17 cellular contexts compared by ENCODE assay signal in the genomic region with DNA sequence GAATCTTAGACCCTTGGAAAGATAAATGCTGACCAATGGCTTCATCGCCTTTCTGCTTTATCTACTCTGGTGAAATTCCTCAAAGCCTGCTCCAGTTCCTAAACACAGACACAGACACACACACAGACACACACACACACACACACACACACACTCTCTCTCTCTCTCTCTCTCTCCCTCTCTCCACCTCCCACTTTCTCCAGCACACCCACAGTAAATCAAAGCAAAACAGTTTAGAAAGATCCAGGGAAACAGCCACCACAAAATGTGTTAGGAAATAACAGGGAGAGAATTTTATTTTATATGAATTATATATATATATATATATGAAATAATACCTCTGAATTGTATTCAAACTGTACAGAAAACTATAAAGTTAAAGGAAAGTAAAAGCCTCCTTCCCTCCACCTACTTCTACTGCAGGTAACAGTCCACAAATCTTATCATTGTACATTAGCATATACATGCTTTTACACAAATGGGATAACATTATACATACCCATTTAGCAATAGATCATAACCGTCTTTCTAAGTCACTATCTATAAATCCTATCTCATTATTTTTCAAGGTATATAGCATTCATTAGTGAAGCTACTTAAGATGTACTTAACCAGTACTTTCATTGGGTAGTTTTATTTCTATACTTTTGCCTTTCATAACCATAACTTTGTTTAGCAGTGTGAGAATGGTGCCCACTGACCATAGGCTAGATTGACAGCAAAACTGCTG.
"Had no signal": no experiment of that assay in that cellular context is flagged by ENCODE, and none has a peak within 500 bp of the region (broad histone marks: within the 10 kb centered on the region; RNA-seq: fewer than 3 reads in every experiment).

No MANE protein-coding gene starts in this region.

- H3K9me3 ChIP-seq: lower lobe of right lung, right atrium auricular region, testis had no signal

- H3K4me3 Mint-ChIP-seq: activated naive CD4-positive, alpha-beta T cell treated with anti-CD3 and anti-CD28 coated beads, Interleukin-2, amount 50 U/mL, for 24 hours; endodermal cell; mesothelial cell of epicardium; nephron progenitor cell; stimulated activated naive CD8-positive, alpha-beta T cell treated with anti-CD3 and anti-CD28 coated beads, Interleukin-15, amount 100 ng/mL, for 72 hours; type B pancreatic cell had no signal

- H3K27me3 ChIP-seq: right atrium auricular region, testis had no signal

- H3K4me3 ChIP-seq: lower lobe of right lung, right atrium auricular region, skin epidermis, testis had no signal

- H3K36me3 ChIP-seq: lower lobe of right lung, right atrium auricular region had no signal

- H3K27me3 Mint-ChIP-seq: activated naive CD4-positive, alpha-beta T cell treated with anti-CD3 and anti-CD28 coated beads, Interleukin-2, amount 50 U/mL, for 24 hours; stimulated activated naive CD8-positive, alpha-beta T cell treated with anti-CD3 and anti-CD28 coated beads, Interleukin-15, amount 100 ng/mL, for 72 hours; type B pancreatic cell had no signal

- ATAC-seq: stimulated activated naive CD8-positive, alpha-beta T cell treated with anti-CD3 and anti-CD28 coated beads, Interleukin-15, amount 100 ng/mL, for 72 hours had no signal

- H3K4me1 ChIP-seq: testis had no signal

- H3K27ac Mint-ChIP-seq: activated naive CD4-positive, alpha-beta T cell treated with anti-CD3 and anti-CD28 coated beads, Interleukin-2, amount 50 U/mL, for 24 hours; mesothelial cell of epicardium; type B pancreatic cell had no signal

- H3K9me3 Mint-ChIP-seq: type B pancreatic cell had no signal

- H3K27ac ChIP-seq: lower lobe of right lung, right atrium auricular region, testis, WERI-Rb-1 had no signal

- DNase-seq: activated CD4-positive, alpha-beta T cell treated with anti-CD3 and anti-CD28 coated beads, Interleukin-2, amount 50 U/mL, for 48 hours; activated gamma-delta T cell; dermis blood vessel endothelial cell; endodermal cell; erythroblast; lower lobe of right lung; nephron progenitor cell; stimulated activated CD4-positive, alpha-beta T cell treated with anti-CD3 and anti-CD28 coated beads, Interleukin-2, amount 100 ng/mL, for 48 hours; stimulated activated naive CD8-positive, alpha-beta T cell treated with anti-CD3 and anti-CD28 coated beads, Interleukin-15, amount 100 ng/mL, for 72 hours; T-helper 2 cell; testis; WERI-Rb-1 had no signal
